24 cellular contexts compared by ENCODE assay signal in the genomic region with DNA sequence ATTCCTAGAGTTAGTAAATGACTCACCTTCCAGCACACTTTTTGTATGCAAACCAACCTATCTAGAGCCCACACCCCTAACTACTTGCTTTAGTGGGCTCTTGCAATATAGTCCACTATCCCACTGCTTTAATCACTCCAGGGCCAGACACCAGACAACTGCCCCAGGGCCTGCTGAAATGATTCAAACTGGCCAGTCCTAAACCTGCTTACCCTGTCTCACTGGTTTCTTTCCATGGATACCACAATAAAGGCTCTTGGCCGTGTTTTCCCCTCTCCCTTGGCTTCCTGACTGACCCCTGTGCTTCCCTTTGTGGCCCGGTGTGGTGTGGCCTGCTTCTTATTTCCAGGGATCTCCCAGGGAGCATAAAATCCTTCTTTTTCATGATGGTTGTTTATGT. TPM values are rescaled to one million over a fixed set of nuclear protein-coding genes. Genes with fewer than 3 reads are reported as not detected.
DNase-seq lines count a peak whose midpoint lies in the region; ATAC-seq and TF ChIP-seq lines count a peak whose summit lies in the region.
"Had no signal": no experiment of that assay in that cellular context is flagged by ENCODE, and none has a peak within 500 bp of the region (broad histone marks: within the 10 kb centered on the region; RNA-seq: fewer than 3 reads in every experiment).

No MANE protein-coding gene starts in this region.

- H3K27ac ChIP-seq in HUES48 (ENCODE audit: low read depth, low read length) (peak overlapping the region; percentile 27), VCaP (peak overlapping the region; percentile 85)
- H3K27ac ChIP-seq: KMS-11, Peyer's patch, SJCRH30 had no signal

- no peak for ATAC-seq in GM21367 (IDR thresholded peaks at IDR 0.05; ENCODE audit: unreplicated experiment)
- ATAC-seq: GM12878 had no signal

- no peak overlapping the region for H3K9ac ChIP-seq in HUES48 (ENCODE audit: low read depth, low read length)
- H3K9ac ChIP-seq: KMS-11 had no signal

- H3K36me3 ChIP-seq in BE2C, result no peaks in the 10 kb centered on the region
- H3K36me3 ChIP-seq in HUES48 (ENCODE audit: control insufficient read depth, insufficient read depth, low read length), result no peaks in the 10 kb centered on the region
- H3K36me3 ChIP-seq: Peyer's patch, SJCRH30 had no signal

- peak; percentile 64 for DNase-seq in BE2C
- peak; percentile 24 for DNase-seq in iPS-NIHi11 (ENCODE audit: low spot score)
- DNase-seq in mucosa of gallbladder (ENCODE audit: low spot score), result no peak
- DNase-seq in T-helper 2 cell, result no peak
- no peak for DNase-seq in NCI-H2196 treated with DMSO at 0.1 percent for 48 hours (lab: John Stamatoyannopoulos, UW; ENCODE audit: unreplicated experiment)
- DNase-seq: CD4-positive, alpha-beta T cell; COR-L47; DMS 273 treated with DMSO at 0.1 percent for 48 hours; DMS79 treated with DMSO at 0.1 percent for 48 hours; IMR-90; MV-4-11; NCI-H1105 treated with DMSO at 0.1 percent for 48 hours; NCI-H1694; NCI-H2081 treated with DMSO at 0.1 percent for 48 hours; NCI-H2171 treated with DMSO at 0.1 percent for 48 hours; NCI-H446; Peyer's patch; SJCRH30 had no signal

- no peak for TF ChIP-seq CTCF in BE2C (IDR thresholded peaks at IDR 0.05; ENCODE audit: low read depth, low read length)
- no peak for TF ChIP-seq CTCF in VCaP (conservative IDR thresholded peaks at IDR 0.05)

- H3K9me3 ChIP-seq in BE2C, result peaks cover 2% of the 10 kb centered on the region; the same call in 1 of the 2 replicates
- H3K9me3 ChIP-seq in HUES48 (ENCODE audit: control insufficient read depth, insufficient read depth, low read length), result peaks cover 22% of the 10 kb centered on the region
- H3K9me3 ChIP-seq: SJCRH30 had no signal

- H3K4me3 ChIP-seq in BE2C (ENCODE audit: low read depth, low read length), result 0 out of 2 replicates have a peak overlapping the region, but pooled peaks have one; percentile 9
- no peak overlapping the region for H3K4me3 ChIP-seq in HUES48 (ENCODE audit: low read depth, low read length)
- H3K4me3 ChIP-seq: GM12878, Peyer's patch, SJCRH30 had no signal

- H3K27me3 ChIP-seq in BE2C (no peaks in the 10 kb centered on the region), HUES48 (ENCODE audit: control insufficient read depth, insufficient read depth, low read length) (no peaks in the 10 kb centered on the region)
- H3K27me3 ChIP-seq: Peyer's patch, SJCRH30 had no signal

- peaks cover 22% of the 10 kb centered on the region for H3K4me1 ChIP-seq in BE2C
- H3K4me1 ChIP-seq in HUES48 (ENCODE audit: control insufficient read depth, insufficient read depth, low read length), result peaks cover 6% of the 10 kb centered on the region; the same call in 1 of the 2 replicates
- H3K4me1 ChIP-seq: Peyer's patch, SJCRH30 had no signal

RNA-seq across cellular contexts. Expression of a gene that starts 14.6 kb away (rescaled TPM):
- 10.3 TPM for polyA plus RNA-seq in BE2C (2012; ENCODE audit: insufficient read depth, insufficient read length, low read depth)
- total RNA-seq in mucosa of gallbladder, result 0.49 TPM
- total RNA-seq: CD4-positive, alpha-beta T cell; GM12878; IMR-90 had no signal
- polyA plus RNA-seq: BJ, IMR-90 had no signal

RNA-seq across cellular contexts. Expression of a gene that starts 51.3 kb away (rescaled TPM):
- polyA plus RNA-seq in BE2C (2012; ENCODE audit: insufficient read depth, insufficient read length, low read depth), result 4.5 TPM
- total RNA-seq in mucosa of gallbladder, result 20.2 TPM

Comparison
In these comparisons a context has a peak if more than half of its experiments do, and no peak if none do; other contexts are left out.
1. DNase-seq: peak in BE2C (single experiment) and iPS-NIHi11 (single experiment); none in mucosa of gallbladder (single experiment), T-helper 2 cell (0 of 5) and NCI-H2196 treated with DMSO at 0.1 percent for 48 hours (single experiment).